1 cellular context compared by ENCODE assay signal in genomic region chr11:82901165-82901938, GRCh38.
TF ChIP-seq lines count a peak whose summit lies in the region.

Gene DDIAS (plus strand): TSS chr11:82901736. CDS start chr11:82914739, 13,003 bp downstream.

TF ChIP-seq in GM12878, 131 proteins besides CTCF, POLR2A, EP300 and RAD21 (continued from another document and continues in another):
- TF ChIP-seq MLLT1 (IDR thresholded peaks at IDR 0.05), result peak; percentile 77
- TF ChIP-seq BRCA1 (IDR thresholded peaks at IDR 0.05; ENCODE audit: low read depth, low read length), result 0 out of 2 replicates have a peak, but pooled peaks have one; percentile 11
- 0 out of 2 replicates have a peak, but pooled peaks have one; percentile 2 for TF ChIP-seq BCL11A (IDR thresholded peaks at IDR 0.05; ENCODE audit: low read depth, low read length)
- peak; percentile 8; the same call in 1 of the 2 replicates for TF ChIP-seq BACH1 (IDR thresholded peaks at IDR 0.05; ENCODE audit: borderline replicate concordance)
- peak; percentile 37; the same call in 1 of the 2 replicates for TF ChIP-seq HCFC1 (IDR thresholded peaks at IDR 0.05; ENCODE audit: low read length)
- no peak for TF ChIP-seq PRDM15 (CRISPR knock-in tag; IDR thresholded peaks at IDR 0.05)
- peak; percentile 89 for TF ChIP-seq BCLAF1 (IDR thresholded peaks at IDR 0.05)
- TF ChIP-seq PBX3 (IDR thresholded peaks at IDR 0.05; ENCODE audit: insufficient replicate concordance, low read depth, low read length), result no peak
- TF ChIP-seq SKIL (IDR thresholded peaks at IDR 0.05; ENCODE audit: low read depth, poor library complexity, severe bottlenecking), result peak; percentile 93
- peak; percentile 97 for TF ChIP-seq FOXK2 (IDR thresholded peaks at IDR 0.05)
- peak; percentile 72 for TF ChIP-seq RUNX3 (IDR thresholded peaks at IDR 0.05; ENCODE audit: low read length)
- TF ChIP-seq ZBTB40 (IDR thresholded peaks at IDR 0.05; ENCODE audit: borderline replicate concordance), result peak; percentile 87; the same call in 1 of the 2 replicates
- TF ChIP-seq DPF2 (IDR thresholded peaks at IDR 0.05), result no peak
- peak; percentile 99 for TF ChIP-seq MAX (IDR thresholded peaks at IDR 0.05; ENCODE audit: low read depth, low read length)
- peak; percentile 61 for TF ChIP-seq PKNOX1 (IDR thresholded peaks at IDR 0.05)
- TF ChIP-seq JUND (IDR thresholded peaks at IDR 0.05; ENCODE audit: low read depth, low read length), result peak; percentile 99
- TF ChIP-seq CREM (IDR thresholded peaks at IDR 0.05; ENCODE audit: low read depth), result 0 out of 2 replicates have a peak, but pooled peaks have one; percentile 29
- TF ChIP-seq STAT3 (IDR thresholded peaks at IDR 0.05; ENCODE audit: low read depth, low read length), result no peak
- no peak for TF ChIP-seq MEF2B (IDR thresholded peaks at IDR 0.05; ENCODE audit: partially characterized antibody, poor library complexity, severe bottlenecking)
- peak; percentile 40; the same call in 1 of the 2 replicates for TF ChIP-seq MTA2 (IDR thresholded peaks at IDR 0.05; ENCODE audit: low read depth)
- no peak for TF ChIP-seq ZBTB4 (CRISPR knock-in tag; IDR thresholded peaks at IDR 0.05)
- 0 out of 2 replicates have a peak, but pooled peaks have one; percentile 32 for TF ChIP-seq CBX5 (IDR thresholded peaks at IDR 0.05; ENCODE audit: low read depth)
- TF ChIP-seq TAF1 (IDR thresholded peaks at IDR 0.05; ENCODE audit: borderline replicate concordance, low read depth, low read length), result peak; percentile 64; the same call in 1 of the 2 replicates
- TF ChIP-seq BHLHE40 (IDR thresholded peaks at IDR 0.05; ENCODE audit: borderline replicate concordance in 1 of 2, low read depth in 2 of 2, low read length in 1 of 2), result peak; percentile 93 to 98
- peak; percentile 58; the same call in 1 of the 2 replicates for TF ChIP-seq IKZF1 (conservative IDR thresholded peaks at IDR 0.05)
- peak; percentile 94; the same call in 1 of the 2 replicates for TF ChIP-seq NBN (IDR thresholded peaks at IDR 0.05)
- TF ChIP-seq POLR2AphosphoS5 (IDR thresholded peaks at IDR 0.05; ENCODE audit: low read length), result 0 out of 2 replicates have a peak, but pooled peaks have one; percentile 47
- TF ChIP-seq CBFB (IDR thresholded peaks at IDR 0.05; ENCODE audit: low read depth), result peak; percentile 22; the same call in 1 of the 2 replicates
- 0 out of 2 replicates have a peak, but pooled peaks have one; percentile 31 for TF ChIP-seq YY1 (IDR thresholded peaks at IDR 0.05; ENCODE audit: low read depth, low read length)
- peak; percentile 100 for TF ChIP-seq SIN3A (IDR thresholded peaks at IDR 0.05; ENCODE audit: low read depth, low read length)
- peak; percentile 79 for TF ChIP-seq RELB (IDR thresholded peaks at IDR 0.05; ENCODE audit: low read depth)
- peak; percentile 78 for TF ChIP-seq CREB1 (IDR thresholded peaks at IDR 0.05; ENCODE audit: low read depth)
- TF ChIP-seq ESRRA (IDR thresholded peaks at IDR 0.05; ENCODE audit: low read length), result no peak
